ENCODE assay signal across 1 cellular context in genomic region chr17:48593840-48594411, GRCh38.
TF ChIP-seq lines count a peak whose summit lies in the region.

No MANE protein-coding gene starts in this region.

TF ChIP-seq in HEK293, 187 proteins besides CTCF, POLR2A, EP300 and RAD21 (continued from another document and continues in another):
- TF ChIP-seq ZNF366 (tag by site-specific recombination; conservative IDR thresholded peaks at IDR 0.05) = peak; percentile 98
- no peak for TF ChIP-seq ZNF600 (tag by site-specific recombination; IDR thresholded peaks at IDR 0.05)
- TF ChIP-seq ZNF404 (tag by site-specific recombination; IDR thresholded peaks at IDR 0.05) = no peak
- peak; percentile 91 for TF ChIP-seq ZNF660 (tag by site-specific recombination; IDR thresholded peaks at IDR 0.05)
- TF ChIP-seq ZNF214 (tag by site-specific recombination; IDR thresholded peaks at IDR 0.05; ENCODE audit: borderline replicate concordance) = no peak
- TF ChIP-seq YY2 (tag by site-specific recombination; IDR thresholded peaks at IDR 0.05) = peak; percentile 87
- TF ChIP-seq ZNF2 (tag by site-specific recombination; IDR thresholded peaks at IDR 0.05) = peak; percentile 50
- no peak for TF ChIP-seq OVOL3 (tag by site-specific recombination; IDR thresholded peaks at IDR 0.05)
- TF ChIP-seq, protein P1, sequence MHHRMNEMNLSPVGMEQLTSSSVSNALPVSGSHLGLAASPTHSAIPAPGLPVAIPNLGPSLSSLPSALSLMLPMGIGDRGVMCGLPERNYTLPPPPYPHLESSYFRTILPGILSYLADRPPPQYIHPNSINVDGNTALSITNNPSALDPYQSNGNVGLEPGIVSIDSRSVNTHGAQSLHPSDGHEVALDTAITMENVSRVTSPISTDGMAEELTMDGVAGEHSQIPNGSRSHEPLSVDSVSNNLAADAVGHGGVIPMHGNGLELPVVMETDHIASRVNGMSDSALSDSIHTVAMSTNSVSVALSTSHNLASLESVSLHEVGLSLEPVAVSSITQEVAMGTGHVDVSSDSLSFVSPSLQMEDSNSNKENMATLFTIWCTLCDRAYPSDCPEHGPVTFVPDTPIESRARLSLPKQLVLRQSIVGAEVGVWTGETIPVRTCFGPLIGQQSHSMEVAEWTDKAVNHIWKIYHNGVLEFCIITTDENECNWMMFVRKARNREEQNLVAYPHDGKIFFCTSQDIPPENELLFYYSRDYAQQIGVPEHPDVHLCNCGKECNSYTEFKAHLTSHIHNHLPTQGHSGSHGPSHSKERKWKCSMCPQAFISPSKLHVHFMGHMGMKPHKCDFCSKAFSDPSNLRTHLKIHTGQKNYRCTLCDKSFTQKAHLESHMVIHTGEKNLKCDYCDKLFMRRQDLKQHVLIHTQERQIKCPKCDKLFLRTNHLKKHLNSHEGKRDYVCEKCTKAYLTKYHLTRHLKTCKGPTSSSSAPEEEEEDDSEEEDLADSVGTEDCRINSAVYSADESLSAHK (tag by site-specific recombination; IDR thresholded peaks at IDR 0.05) = peak; percentile 54; the same call in 1 of the 2 replicates
- TF ChIP-seq ZNF510 (tag by site-specific recombination; IDR thresholded peaks at IDR 0.05; ENCODE audit: insufficient replicate concordance) = no peak
- TF ChIP-seq ZNF426 (tag by site-specific recombination; IDR thresholded peaks at IDR 0.05) = no peak
- no peak for TF ChIP-seq HOXD13 (CRISPR knock-in tag; IDR thresholded peaks at IDR 0.05; ENCODE audit: borderline replicate concordance)
- TF ChIP-seq ZNF555 (tag by site-specific recombination; conservative IDR thresholded peaks at IDR 0.05) = no peak
- no peak for TF ChIP-seq KLF16 (tag by site-specific recombination; IDR thresholded peaks at IDR 0.05)
- TF ChIP-seq ZNF37A (tag by site-specific recombination; IDR thresholded peaks at IDR 0.05) = no peak
- no peak for TF ChIP-seq SCRT1 (tag by site-specific recombination; IDR thresholded peaks at IDR 0.05; ENCODE audit: borderline replicate concordance)
- TF ChIP-seq ZFP69B (tag by site-specific recombination; IDR thresholded peaks at IDR 0.05) = peak; percentile 76
- no peak for TF ChIP-seq ZNF747 (tag by site-specific recombination; IDR thresholded peaks at IDR 0.05)
- TF ChIP-seq OSR2 (tag by site-specific recombination; IDR thresholded peaks at IDR 0.05) = no peak
- TF ChIP-seq ZNF202 (tag by site-specific recombination; IDR thresholded peaks at IDR 0.05; ENCODE audit: borderline replicate concordance) = no peak
- no peak for TF ChIP-seq ZBTB1 (tag by site-specific recombination; IDR thresholded peaks at IDR 0.05)
- TF ChIP-seq ZNF548 (tag by site-specific recombination; IDR thresholded peaks at IDR 0.05) = no peak
- 0 out of 2 replicates have a peak, but pooled peaks have one; percentile 43 for TF ChIP-seq ZFP37 (tag by site-specific recombination; IDR thresholded peaks at IDR 0.05)
- no peak for TF ChIP-seq ZNF558 (tag by site-specific recombination; IDR thresholded peaks at IDR 0.05)
- TF ChIP-seq ZBTB10 (tag by site-specific recombination; IDR thresholded peaks at IDR 0.05) = 0 out of 2 replicates have a peak, but pooled peaks have one; percentile 34
- TF ChIP-seq WT1 (tag by site-specific recombination; IDR thresholded peaks at IDR 0.05) = peak; percentile 50
- 0 out of 2 replicates have a peak, but pooled peaks have one; percentile 23 for TF ChIP-seq KLF10 (tag by site-specific recombination; IDR thresholded peaks at IDR 0.05)
- no peak for TF ChIP-seq ZSCAN23 (tag by site-specific recombination; IDR thresholded peaks at IDR 0.05)
- no peak for TF ChIP-seq ZNF514 (tag by site-specific recombination; IDR thresholded peaks at IDR 0.05)
- TF ChIP-seq SETDB1 (IDR thresholded peaks at IDR 0.05; ENCODE audit: insufficient read length, low read length) = no peak
- TF ChIP-seq GLI4 (tag by site-specific recombination; IDR thresholded peaks at IDR 0.05) = no peak
- peak; percentile 75 for TF ChIP-seq ZNF580 (tag by site-specific recombination; IDR thresholded peaks at IDR 0.05)
- TF ChIP-seq ZNF155 (tag by site-specific recombination; IDR thresholded peaks at IDR 0.05) = no peak
- TF ChIP-seq ZNF658 (tag by site-specific recombination; IDR thresholded peaks at IDR 0.05) = no peak
- no peak for TF ChIP-seq ZNF157 (tag by site-specific recombination; IDR thresholded peaks at IDR 0.05)
- peak; percentile 87 for TF ChIP-seq ZNF596 (tag by site-specific recombination; IDR thresholded peaks at IDR 0.05)
- no peak for TF ChIP-seq ZNF488 (tag by site-specific recombination; IDR thresholded peaks at IDR 0.05)
- TF ChIP-seq ZSCAN4 (tag by site-specific recombination; IDR thresholded peaks at IDR 0.05) = no peak; the same call in 1 of the 2 replicates
- peak; percentile 54; the same call in 1 of the 2 replicates for TF ChIP-seq ZNF692 (tag by site-specific recombination; IDR thresholded peaks at IDR 0.05)
- TF ChIP-seq, protein P2, sequence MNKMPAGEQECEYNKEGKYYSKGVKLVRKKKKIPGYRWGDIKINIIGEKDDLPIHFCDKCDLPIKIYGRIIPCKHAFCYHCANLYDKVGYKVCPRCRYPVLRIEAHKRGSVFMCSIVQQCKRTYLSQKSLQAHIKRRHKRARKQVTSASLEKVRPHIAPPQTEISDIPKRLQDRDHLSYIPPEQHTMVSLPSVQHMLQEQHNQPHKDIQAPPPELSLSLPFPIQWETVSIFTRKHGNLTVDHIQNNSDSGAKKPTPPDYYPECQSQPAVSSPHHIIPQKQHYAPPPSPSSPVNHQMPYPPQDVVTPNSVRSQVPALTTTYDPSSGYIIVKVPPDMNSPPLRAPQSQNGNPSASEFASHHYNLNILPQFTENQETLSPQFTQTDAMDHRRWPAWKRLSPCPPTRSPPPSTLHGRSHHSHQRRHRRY (tag by site-specific recombination; IDR thresholded peaks at IDR 0.05) = no peak
- no peak for TF ChIP-seq ZNF530 (tag by site-specific recombination; IDR thresholded peaks at IDR 0.05; ENCODE audit: low read depth)
- no peak for TF ChIP-seq ZNF175 (tag by site-specific recombination; IDR thresholded peaks at IDR 0.05)
- peak; percentile 97 for TF ChIP-seq ZNF561 (tag by site-specific recombination; IDR thresholded peaks at IDR 0.05; ENCODE audit: borderline replicate concordance)
- peak; percentile 66 for TF ChIP-seq KLF8 (tag by site-specific recombination; IDR thresholded peaks at IDR 0.05)
- TF ChIP-seq ZNF274 (IDR thresholded peaks at IDR 0.05; ENCODE audit: low read length) = no peak
- no peak for TF ChIP-seq ZNF274 (tag by site-specific recombination; IDR thresholded peaks at IDR 0.05; ENCODE audit: borderline replicate concordance)
- TF ChIP-seq ZNF621 (tag by site-specific recombination; IDR thresholded peaks at IDR 0.05) = no peak
- no peak for TF ChIP-seq ZNF777 (tag by site-specific recombination; IDR thresholded peaks at IDR 0.05; ENCODE audit: borderline replicate concordance)
- no peak for TF ChIP-seq MYNN (tag by site-specific recombination; IDR thresholded peaks at IDR 0.05; ENCODE audit: borderline replicate concordance)
- peak; percentile 30; the same call in 1 of the 2 replicates for TF ChIP-seq ZNF10 (tag by site-specific recombination; IDR thresholded peaks at IDR 0.05)
- TF ChIP-seq SP3 (tag by site-specific recombination; IDR thresholded peaks at IDR 0.05) = peak; percentile 67
- no peak for TF ChIP-seq ZNF707 (tag by site-specific recombination; IDR thresholded peaks at IDR 0.05)
- TF ChIP-seq HOXA7 (CRISPR knock-in tag; IDR thresholded peaks at IDR 0.05; ENCODE audit: borderline replicate concordance) = no peak
- TF ChIP-seq MEIS1 (CRISPR knock-in tag; IDR thresholded peaks at IDR 0.05; ENCODE audit: borderline replicate concordance) = no peak
- TF ChIP-seq ZNF133 (tag by site-specific recombination; IDR thresholded peaks at IDR 0.05) = no peak
- TF ChIP-seq ZNF16 (tag by site-specific recombination; IDR thresholded peaks at IDR 0.05; ENCODE audit: low read depth) = no peak
- TF ChIP-seq, protein P3, sequence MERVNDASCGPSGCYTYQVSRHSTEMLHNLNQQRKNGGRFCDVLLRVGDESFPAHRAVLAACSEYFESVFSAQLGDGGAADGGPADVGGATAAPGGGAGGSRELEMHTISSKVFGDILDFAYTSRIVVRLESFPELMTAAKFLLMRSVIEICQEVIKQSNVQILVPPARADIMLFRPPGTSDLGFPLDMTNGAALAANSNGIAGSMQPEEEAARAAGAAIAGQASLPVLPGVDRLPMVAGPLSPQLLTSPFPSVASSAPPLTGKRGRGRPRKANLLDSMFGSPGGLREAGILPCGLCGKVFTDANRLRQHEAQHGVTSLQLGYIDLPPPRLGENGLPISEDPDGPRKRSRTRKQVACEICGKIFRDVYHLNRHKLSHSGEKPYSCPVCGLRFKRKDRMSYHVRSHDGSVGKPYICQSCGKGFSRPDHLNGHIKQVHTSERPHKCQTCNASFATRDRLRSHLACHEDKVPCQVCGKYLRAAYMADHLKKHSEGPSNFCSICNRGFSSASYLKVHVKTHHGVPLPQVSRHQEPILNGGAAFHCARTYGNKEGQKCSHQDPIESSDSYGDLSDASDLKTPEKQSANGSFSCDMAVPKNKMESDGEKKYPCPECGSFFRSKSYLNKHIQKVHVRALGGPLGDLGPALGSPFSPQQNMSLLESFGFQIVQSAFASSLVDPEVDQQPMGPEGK (tag by site-specific recombination; IDR thresholded peaks at IDR 0.05) = peak; percentile 83
- TF ChIP-seq ZNF624 (tag by site-specific recombination; IDR thresholded peaks at IDR 0.05) = no peak
- TF ChIP-seq ZNF701 (tag by site-specific recombination; IDR thresholded peaks at IDR 0.05) = no peak
- TF ChIP-seq ZNF324 (tag by site-specific recombination; IDR thresholded peaks at IDR 0.05) = no peak
- no peak for TF ChIP-seq ZSCAN5A (tag by site-specific recombination; IDR thresholded peaks at IDR 0.05)
- TF ChIP-seq TCF7L2 (IDR thresholded peaks at IDR 0.05; ENCODE audit: borderline replicate concordance, low read depth, low read length) = peak; percentile 72; the same call in 1 of the 2 replicates
- TF ChIP-seq ZBTB8A (tag by site-specific recombination; IDR thresholded peaks at IDR 0.05) = peak; percentile 94
- no peak for TF ChIP-seq GLI2 (tag by site-specific recombination; IDR thresholded peaks at IDR 0.05; ENCODE audit: borderline replicate concordance, low read depth)
- TF ChIP-seq ZNF623 (tag by site-specific recombination; IDR thresholded peaks at IDR 0.05) = no peak
- TF ChIP-seq ZNF132 (tag by site-specific recombination; IDR thresholded peaks at IDR 0.05; ENCODE audit: borderline replicate concordance) = no peak
- no peak for TF ChIP-seq ZNF48 (tag by site-specific recombination; IDR thresholded peaks at IDR 0.05)
